In the genomic region with DNA sequence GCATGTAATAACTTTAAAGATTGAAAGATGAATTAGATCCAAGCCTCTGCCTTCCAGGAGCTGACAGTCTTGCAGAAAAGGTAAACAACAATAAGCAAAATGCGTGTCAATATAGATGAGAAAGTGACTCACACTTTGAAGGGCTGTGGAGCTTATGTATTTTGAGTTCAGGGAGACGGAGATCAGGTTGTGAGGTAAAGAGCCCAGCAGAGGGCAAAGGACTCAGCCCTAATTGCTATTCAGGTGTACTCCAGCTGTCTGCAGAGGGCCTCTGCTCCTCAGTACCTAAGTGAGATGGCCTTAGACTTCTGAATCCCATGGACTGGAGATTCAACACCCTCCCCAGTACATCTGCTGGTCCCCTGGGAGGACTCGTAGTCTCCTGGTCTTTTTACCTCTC, we compare ENCODE assay signal across 17 cellular contexts. TPM values are rescaled to one million over a fixed set of nuclear protein-coding genes. Genes with fewer than 3 reads are reported as not detected.
DNase-seq lines count a peak whose midpoint lies in the region; ATAC-seq and TF ChIP-seq lines count a peak whose summit lies in the region.
"Had no signal": no experiment of that assay in that cellular context is flagged by ENCODE, and none has a peak within 500 bp of the region (broad histone marks: within the 10 kb centered on the region; RNA-seq: fewer than 3 reads in every experiment).

No MANE protein-coding gene starts in this region.

- no peaks in the 10 kb centered on the region for H3K36me3 ChIP-seq in HUES48 (ENCODE audit: control insufficient read depth, insufficient read depth, low read length)
- H3K36me3 ChIP-seq in mesenchymal stem cell (ENCODE audit: control insufficient read depth in 1 of 2, insufficient read depth in 2 of 2, low read depth in 1 of 2, low read length in 2 of 2): no peaks in the 10 kb centered on the region
- H3K36me3 ChIP-seq: esophagus squamous epithelium, thoracic aorta had no signal

- no peaks in the 10 kb centered on the region for H3K9me3 ChIP-seq in HUES48 (ENCODE audit: control insufficient read depth, insufficient read depth, low read length)
- peaks cover 10% of the 10 kb centered on the region for H3K9me3 ChIP-seq in mesenchymal stem cell (ENCODE audit: control insufficient read depth, low read length)
- H3K9me3 ChIP-seq: thoracic aorta had no signal

- no peak overlapping the region for H2BK12ac ChIP-seq in mesenchymal stem cell (ENCODE audit: low read length in 2 of 2)

- no peaks in the 10 kb centered on the region for H3K79me1 ChIP-seq in mesenchymal stem cell (replicated peaks; ENCODE audit: low read length, poor library complexity, severe bottlenecking)

- no peaks in the 10 kb centered on the region for H3K9me3 Mint-ChIP-seq in activated T-cell treated with anti-CD3 and anti-CD28 coated beads, Interleukin-2, amount 50 U/mL, for 24 hours
- H3K9me3 Mint-ChIP-seq: activated CD4-positive, alpha-beta memory T cell treated with anti-CD3 and anti-CD28 coated beads, Interleukin-2, amount 10 ng/mL, durations not matched to agents 7 days and 5 days; central memory CD8-positive, alpha-beta T cell had no signal

- no peaks in the 10 kb centered on the region for H3K36me3 Mint-ChIP-seq in activated T-cell treated with anti-CD3 and anti-CD28 coated beads, Interleukin-2, amount 50 U/mL, for 24 hours (ENCODE audit: low read depth)
- H3K36me3 Mint-ChIP-seq: naive thymus-derived CD8-positive, alpha-beta T cell had no signal

- no peak overlapping the region for H2BK5ac ChIP-seq in mesenchymal stem cell (ENCODE audit: low read depth, low read length, poor library complexity, severe bottlenecking)

- H3K4me3 Mint-ChIP-seq in activated T-cell treated with anti-CD3 and anti-CD28 coated beads, Interleukin-2, amount 50 U/mL, for 24 hours: no peak overlapping the region
- H3K4me3 Mint-ChIP-seq: activated CD4-positive, alpha-beta memory T cell treated with anti-CD3 and anti-CD28 coated beads, Interleukin-2, amount 10 ng/mL, durations not matched to agents 7 days and 5 days; central memory CD8-positive, alpha-beta T cell; naive thymus-derived CD8-positive, alpha-beta T cell had no signal

- DNase-seq in astrocyte of the cerebellum (ENCODE audit: low read depth): no peak
- peak; percentile 41 for DNase-seq in mesenchymal stem cell
- DNase-seq in activated gamma-delta T cell (lab: John Stamatoyannopoulos, UW): no peak
- DNase-seq in activated T-cell treated with anti-CD3 and anti-CD28 coated beads, Interleukin-2, amount 50 U/mL, for 24 hours: no peak
- DNase-seq: activated CD4-positive, alpha-beta memory T cell treated with anti-CD3 and anti-CD28 coated beads, Interleukin-2, amount 10 ng/mL, durations not matched to agents 7 days and 5 days; activated naive CD4-positive, alpha-beta T cell treated with Interleukin-2 at 50 U/mL for 16 hours; anterior cingulate cortex; esophagus squamous epithelium; naive thymus-derived CD8-positive, alpha-beta T cell; NCI-H1930; NK-92 treated with Interleukin-12 subunit alpha and Interleukin-12 subunit beta, amount 100 ng/mL, for 24 hours had no signal

- H3K4me1 ChIP-seq in HUES48 (ENCODE audit: control insufficient read depth, insufficient read depth, low read length) (no peaks in the 10 kb centered on the region), mesenchymal stem cell (ENCODE audit: control insufficient read depth, insufficient read depth, low read depth, low read length) (peaks cover 8% of the 10 kb centered on the region)

- H3K9ac ChIP-seq in HUES48 (ENCODE audit: low read depth, low read length): no peak overlapping the region
- no peak overlapping the region for H3K9ac ChIP-seq in mesenchymal stem cell (ENCODE audit: low read length)

- H3K23ac ChIP-seq in mesenchymal stem cell (ENCODE audit: low read length in 2 of 2): no peak overlapping the region

- peaks cover 30% of the 10 kb centered on the region for H3K27me3 Mint-ChIP-seq in activated T-cell treated with anti-CD3 and anti-CD28 coated beads, Interleukin-2, amount 50 U/mL, for 24 hours

- H2BK15ac ChIP-seq in mesenchymal stem cell (ENCODE audit: low read depth, poor library complexity, severe bottlenecking): no peak overlapping the region

- WGBS in mesenchymal stem cell: 80% methylated on average over 3 of the region's 3 CpGs

- H2AFZ ChIP-seq in mesenchymal stem cell (ENCODE audit: low read depth, low read length): no peak overlapping the region

- peaks cover 25% of the 10 kb centered on the region for H3K4me1 Mint-ChIP-seq in activated T-cell treated with anti-CD3 and anti-CD28 coated beads, Interleukin-2, amount 50 U/mL, for 24 hours (ENCODE audit: low read depth)

- H3K27ac ChIP-seq in HUES48 (ENCODE audit: low read depth, low read length) (no peak overlapping the region), mesenchymal stem cell (ENCODE audit: low read length, poor library complexity, severe bottlenecking) (no peak overlapping the region)
- H3K27ac ChIP-seq: HL-60, thoracic aorta had no signal

- H2BK120ac ChIP-seq in mesenchymal stem cell (ENCODE audit: low read depth, low read length): no peak overlapping the region

- no peak overlapping the region for H3K18ac ChIP-seq in mesenchymal stem cell (ENCODE audit: low read depth in 1 of 2, low read length in 2 of 2)

- H3K27ac Mint-ChIP-seq in activated T-cell treated with anti-CD3 and anti-CD28 coated beads, Interleukin-2, amount 50 U/mL, for 24 hours: no peak overlapping the region
- H3K27ac Mint-ChIP-seq: activated CD4-positive, alpha-beta memory T cell treated with anti-CD3 and anti-CD28 coated beads, Interleukin-2, amount 10 ng/mL, durations not matched to agents 7 days and 5 days had no signal

- H2AK5ac ChIP-seq in mesenchymal stem cell (ENCODE audit: low read length, severe bottlenecking): no peak overlapping the region

- no peak overlapping the region for H3K4me2 ChIP-seq in mesenchymal stem cell (ENCODE audit: low read length, poor library complexity, severe bottlenecking)

- H3K4ac ChIP-seq in mesenchymal stem cell (ENCODE audit: low read depth in 1 of 2, low read length in 2 of 2): no peak overlapping the region

- peak overlapping the region; percentile 78; the same call in 1 of the 2 replicates for H3K4me3 ChIP-seq in HUES48 (ENCODE audit: low read depth, low read length)
- H3K4me3 ChIP-seq in astrocyte of the cerebellum (ENCODE audit: low read depth, low read length): no peak overlapping the region
- no peak overlapping the region for H3K4me3 ChIP-seq in mesenchymal stem cell (ENCODE audit: insufficient read depth in 1 of 2, low read depth in 1 of 2, low read length in 2 of 2)
- H3K4me3 ChIP-seq: esophagus squamous epithelium, thoracic aorta had no signal

- in situ Hi-C loops in astrocyte of the cerebellum (cut with HindIII; ENCODE audit: low sequenced_read_pairs): loop anchor here (25.0 kb wide), 1 partner anchor 341 kb away; no protein-coding TSS in a partner anchor

- H3K14ac ChIP-seq in mesenchymal stem cell (ENCODE audit: low read length in 2 of 2): no peak overlapping the region

- peak; percentile 2 for TF ChIP-seq CTCF in astrocyte of the cerebellum (IDR thresholded peaks at IDR 0.05; ENCODE audit: low read depth, low read length, missing control alignments)

- H3K27me3 ChIP-seq in HUES48 (ENCODE audit: control insufficient read depth, insufficient read depth, low read length) (no peaks in the 10 kb centered on the region), mesenchymal stem cell (ENCODE audit: control insufficient read depth in 1 of 2, insufficient read depth in 1 of 2, low read length in 2 of 2) (no peaks in the 10 kb centered on the region)
- H3K27me3 ChIP-seq: esophagus squamous epithelium had no signal

- H4K91ac ChIP-seq in mesenchymal stem cell (ENCODE audit: low read length): no peak overlapping the region

- H4K8ac ChIP-seq in mesenchymal stem cell (ENCODE audit: low read length): no peak overlapping the region

- no peak for ATAC-seq in HG02610 (IDR thresholded peaks at IDR 0.05; ENCODE audit: unreplicated experiment)
- ATAC-seq in GM21825 (IDR thresholded peaks at IDR 0.05; ENCODE audit: unreplicated experiment): no peak
- ATAC-seq: naive thymus-derived CD8-positive, alpha-beta T cell had no signal

RNA-seq across cellular contexts. Expression of a gene that starts 22.9 kb away (rescaled TPM):
- 25.8 TPM for polyA plus RNA-seq in mesenchymal stem cell (2013, experiment 1 of 2)
- polyA plus RNA-seq in mesenchymal stem cell (2013, experiment 2 of 2): 25.4 TPM

RNA-seq across cellular contexts. Expression of a gene that starts 34.6 kb away (rescaled TPM):
- 21.1 TPM for polyA plus RNA-seq in mesenchymal stem cell (2013, experiment 1 of 2)
- polyA plus RNA-seq in mesenchymal stem cell (2013, experiment 2 of 2): 20.4 TPM
- polyA plus RNA-seq: naive thymus-derived CD8-positive, alpha-beta T cell had no signal
